8 cellular contexts compared by ENCODE assay signal in genomic region chr17:16689731-16690281, GRCh38. TPM values are rescaled to one million over a fixed set of nuclear protein-coding genes. Genes with fewer than 3 reads are reported as not detected.
DNase-seq lines count a peak whose midpoint lies in the region; ATAC-seq, FAIRE-seq and TF ChIP-seq lines count a peak whose summit lies in the region.
"Not testable (repeated sequence)": the region's sequence is repeated elsewhere in the genome, so short reads cannot be mapped to it uniquely, and the experiment has no call there.

CCDC144A (plus strand) TSS chr17:16690241; CDS start chr17:16690401, 160 bp downstream.

- not testable (repeated sequence) for H3K36me3 Mint-ChIP-seq in activated CD8-positive, alpha-beta T cell treated with anti-CD3 and anti-CD28 coated beads, Interleukin-2, amount 10 ng/mL, durations not matched to agents 7 days and 5 days (ENCODE audit: low read depth); nephron progenitor cell (ENCODE audit: low read depth)

- BruUV-seq in Panc1 (replicated peaks; lab: Mats Ljungman, UMichigan): not testable (repeated sequence)

- not testable (repeated sequence) for H3K27me3 ChIP-seq in Panc1 (ENCODE audit: control insufficient read depth, insufficient read depth, low read length)

- H3K4me3 Mint-ChIP-seq in activated CD8-positive, alpha-beta T cell treated with anti-CD3 and anti-CD28 coated beads, Interleukin-2, amount 10 ng/mL, durations not matched to agents 7 days and 5 days; nephron progenitor cell: not testable (repeated sequence)

- not testable (repeated sequence) for H3K27me3 Mint-ChIP-seq in activated CD8-positive, alpha-beta T cell treated with anti-CD3 and anti-CD28 coated beads, Interleukin-2, amount 10 ng/mL, durations not matched to agents 7 days and 5 days (ENCODE audit: low read depth); nephron progenitor cell (ENCODE audit: low read depth, poor library complexity)

- CTCF ChIA-PET in Panc1 (lab: Charles Lee): not testable (repeated sequence)
- CTCF ChIA-PET in activated CD8-positive, alpha-beta T cell treated with anti-CD3 and anti-CD28 coated beads, Interleukin-2, amount 10 ng/mL, durations not matched to agents 7 days and 5 days (lab: Charles Lee): interaction anchor here (0.8 to 1.6 kb wide), 7 partner anchors 14 to 236 kb away, joined by 3 to 11 read pairs (median 5); no protein-coding TSS in a partner anchor

- H3K27ac ChIP-seq in Panc1 (ENCODE audit: low read length): not testable (repeated sequence)

- H3K9me3 Mint-ChIP-seq in activated CD8-positive, alpha-beta T cell treated with anti-CD3 and anti-CD28 coated beads, Interleukin-2, amount 10 ng/mL, durations not matched to agents 7 days and 5 days (ENCODE audit: insufficient read depth); nephron progenitor cell: not testable (repeated sequence)

- TF ChIP-seq CTCF in Panc1 (IDR thresholded peaks at IDR 0.05) (peak; percentile 74), astrocyte of the spinal cord (IDR thresholded peaks at IDR 0.05; ENCODE audit: low read depth, low read length) (peak; percentile 38), nephron progenitor cell (IDR thresholded peaks at IDR 0.05) (peak; percentile 52)

- H3K9me3 ChIP-seq in Panc1 (ENCODE audit: control insufficient read depth, insufficient read depth, low read depth, low read length): not testable (repeated sequence)

- ATAC-seq in Panc1: not testable (repeated sequence)
- ATAC-seq in activated CD8-positive, alpha-beta T cell treated with anti-CD3 and anti-CD28 coated beads, Interleukin-2, amount 10 ng/mL, durations not matched to agents 7 days and 5 days: peak; percentile 72
- ATAC-seq in Right ventricle myocardium superior (ENCODE audit: poor library complexity): peak; percentile 57

- not testable (repeated sequence) for H3K4me1 Mint-ChIP-seq in activated CD8-positive, alpha-beta T cell treated with anti-CD3 and anti-CD28 coated beads, Interleukin-2, amount 10 ng/mL, durations not matched to agents 7 days and 5 days (ENCODE audit: low read depth)
- peaks cover 13% of the 10 kb centered on the region for H3K4me1 Mint-ChIP-seq in nephron progenitor cell

- intact Hi-C loops in Panc1 (cut with micrococcal nuclease; ENCODE audit: unreplicated experiment); Right ventricle myocardium superior (cut with DNase I): not testable (repeated sequence)

- H3K27ac Mint-ChIP-seq in activated CD8-positive, alpha-beta T cell treated with anti-CD3 and anti-CD28 coated beads, Interleukin-2, amount 10 ng/mL, durations not matched to agents 7 days and 5 days; nephron progenitor cell: not testable (repeated sequence)

- not testable (repeated sequence) for H3K4me1 ChIP-seq in Panc1 (ENCODE audit: control insufficient read depth, insufficient read depth, low read length)

- not testable (repeated sequence) for H3K4me3 ChIP-seq in Panc1 (ENCODE audit: low read depth in 2 of 2, low read length in 2 of 2); astrocyte of the spinal cord (ENCODE audit: low read depth, low read length)

- not testable (repeated sequence) for TF ChIP-seq POLR2A in GM12891 (IDR thresholded peaks at IDR 0.05; ENCODE audit: low read depth, low read length)

- in situ Hi-C loops in Panc1 (cut with HindIII; ENCODE audit: low pct_unique_long_range_greater_than_20kb, low sequenced_read_pairs); astrocyte of the spinal cord (cut with HindIII; ENCODE audit: low sequenced_read_pairs): not testable (repeated sequence)

- peak; percentile 62 for FAIRE-seq in GM12891 (lab: Jason Lieb, UNC)

- POLR2A ChIA-PET in Panc1 (lab: Charles Lee); activated CD8-positive, alpha-beta T cell treated with anti-CD3 and anti-CD28 coated beads, Interleukin-2, amount 10 ng/mL, durations not matched to agents 7 days and 5 days (lab: Charles Lee): not testable (repeated sequence)

- not testable (repeated sequence) for H3K36me3 ChIP-seq in Panc1 (ENCODE audit: control insufficient read depth, insufficient read depth, low read length)

- DNase-seq in A172 (ENCODE audit: low spot score) (peak; percentile 11), Right ventricle myocardium superior (peak; percentile 69), nephron progenitor cell (peak; percentile 14)
- DNase-seq in GM12891 (ENCODE audit: insufficient read length, low spot score); Panc1 (ENCODE audit: low read depth, low spot score); astrocyte of the spinal cord (ENCODE audit: low read depth, low spot score): not testable (repeated sequence)
- DNase-seq in activated CD8-positive, alpha-beta T cell treated with anti-CD3 and anti-CD28 coated beads, Interleukin-2, amount 10 ng/mL, durations not matched to agents 7 days and 5 days: peak; percentile 74
- peak in 2 of 3 experiments; percentile 32 to 52 for DNase-seq in stimulated activated CD4-positive, alpha-beta T cell treated with anti-CD3 and anti-CD28 coated beads, TNF-alpha, amount 100 ng/mL, for 4 hours (ENCODE audit: low read depth in 3 of 3)

RNA-seq across cellular contexts. Expression of gene CCDC144A, which starts in this region (rescaled TPM):
- 4.0 and 4.4 TPM in 2 replicates for total RNA-seq in A172 (2014; rRNA removed; shearing (Covaris generic))
- 1.2 TPM for polyA plus RNA-seq in GM12891 (2012; ENCODE audit: low read depth, missing spikeins)
- total RNA-seq in Panc1 (2021; ENCODE audit: unreplicated experiment): 0.57 TPM
- polyA plus RNA-seq in Panc1 (2012; ENCODE audit: insufficient read length): 0.39 TPM
- total RNA-seq in activated CD8-positive, alpha-beta T cell treated with anti-CD3 and anti-CD28 coated beads, Interleukin-2, amount 10 ng/mL, durations not matched to agents 7 days and 5 days: under 1 TPM; 0.47 to 0.97 TPM
- 1.8 TPM for total RNA-seq in Right ventricle myocardium superior

Comparison
In these comparisons a context has a peak if more than half of its experiments do, and no peak if none do; other contexts are left out.
1. Peak in DNase-seq and ATAC-seq in activated CD8-positive, alpha-beta T cell treated with anti-CD3 and anti-CD28 coated beads, Interleukin-2, amount 10 ng/mL, durations not matched to agents 7 days and 5 days; RNA of the gene not detected or under 1 TPM.